Comparison of ENCODE assay signal across 9 cellular contexts in genomic region chr1:9908846-9909221, GRCh38. TPM values are rescaled to one million over a fixed set of nuclear protein-coding genes. Genes with fewer than 3 reads are reported as not detected.
DNase-seq lines count a peak whose midpoint lies in the region; ATAC-seq, FAIRE-seq and TF ChIP-seq lines count a peak whose summit lies in the region.
"Had no signal": no experiment of that assay in that cellular context is flagged by ENCODE, and none has a peak within 500 bp of the region (broad histone marks: within the 10 kb centered on the region; RNA-seq: fewer than 3 reads in every experiment).

No MANE protein-coding gene starts in this region.

- 0% methylated on average over 3 of the region's 4 CpGs for WGBS in HepG2 (ENCODE audit: low lambda C conversion rate)
- 83% methylated on average over 1 of the region's 4 CpGs for WGBS in right lobe of liver (ENCODE audit: insufficient coverage, low coverage, low lambda C conversion rate, missing lambda C conversion rate)

- DNase-seq in HepG2 (ENCODE audit: low spot score) (peak; percentile 49), right lobe of liver (no peak), brain microvascular endothelial cell (no peak), A172 (ENCODE audit: low spot score) (no peak), NOMO-1 (lab: John Stamatoyannopoulos, UW; ENCODE audit: unreplicated experiment in 2 of 2) (no peak), BE2C (no peak), RKO (ENCODE audit: low spot score) (no peak)
- DNase-seq: SW 1271 had no signal

- TSS peak; percentile 51 for BruUV-seq in HepG2 (replicated peaks; lab: Mats Ljungman, UMichigan)

- ATAC-seq in HepG2 (no peak), right lobe of liver (no peak)

- H3K36me3 ChIP-seq in HepG2 (replicated peaks in 1 of 2; ENCODE audit: control insufficient read depth in 1 of 2, insufficient read depth in 2 of 2, low read length in 2 of 2) (no peaks in the 10 kb centered on the region; a peak in 1 of 5 replicates), right lobe of liver (no peaks in the 10 kb centered on the region), brain microvascular endothelial cell (replicated peaks) (no peaks in the 10 kb centered on the region), mucosa of rectum (ENCODE audit: control insufficient read depth in 2 of 2, insufficient read depth in 2 of 2, low read length in 2 of 2) (no peaks in the 10 kb centered on the region), BE2C (no peaks in the 10 kb centered on the region)

- peak overlapping the region; percentile 84 for H3K9ac ChIP-seq in HepG2 (ENCODE audit: insufficient read depth, low read depth, low read length)
- H3K9ac ChIP-seq in mucosa of rectum (ENCODE audit: low read depth in 1 of 2, low read length in 2 of 2) = peak overlapping the region in 1 of 2 donors; percentile 77

- TF ChIP-seq CTCF in HepG2 (CRISPR knock-in tag; IDR thresholded peaks at IDR 0.05) (no peak), right lobe of liver (IDR thresholded peaks at IDR 0.05) (no peak), brain microvascular endothelial cell (IDR thresholded peaks at IDR 0.05; ENCODE audit: low read depth, low read length, missing control alignments) (no peak), BE2C (IDR thresholded peaks at IDR 0.05; ENCODE audit: low read depth, low read length) (no peak)

- H3K27ac ChIP-seq in HepG2 (ENCODE audit: extremely low read length, insufficient read depth, low read length) (peak overlapping the region; percentile 66), right lobe of liver (no peak overlapping the region), brain microvascular endothelial cell (no peak overlapping the region), mucosa of rectum (ENCODE audit: low read depth in 2 of 2, low read length in 2 of 2) (peak overlapping the region in 1 of 2 donors; percentile 60)

- H2AFZ ChIP-seq in HepG2 (ENCODE audit: low read length) = no peak overlapping the region

- TF ChIP-seq EP300 in HepG2 (IDR thresholded peaks at IDR 0.05; ENCODE audit: low read depth in 2 of 2, low read length in 2 of 2) (no peak), HepG2 (CRISPR knock-in tag; IDR thresholded peaks at IDR 0.05; ENCODE audit: borderline replicate concordance) (no peak)

- H4K20me1 ChIP-seq in HepG2 (ENCODE audit: insufficient read depth, low read length) = no peaks in the 10 kb centered on the region

- intact Hi-C loops in HepG2 (cut with micrococcal nuclease; ENCODE audit: unreplicated experiment) (loop anchor here (2.0 kb wide), 1 partner anchor 24 kb away; no protein-coding TSS in a partner anchor), right lobe of liver (cut with DNase I) (no loop called here)

- H3K79me2 ChIP-seq in HepG2 (ENCODE audit: insufficient read depth, low read length) = peaks cover 50% of the 10 kb centered on the region

- no peak for TF ChIP-seq RAD21 in HepG2 (CRISPR knock-in tag; IDR thresholded peaks at IDR 0.05)

- peak; percentile 39 for FAIRE-seq in HepG2 (lab: Jason Lieb, UNC)

- H3K9me3 ChIP-seq in HepG2 (ENCODE audit: low read length) (no peaks in the 10 kb centered on the region), right lobe of liver (no peaks in the 10 kb centered on the region), mucosa of rectum (ENCODE audit: control insufficient read depth in 2 of 2, low read length in 2 of 2) (no peaks in the 10 kb centered on the region), BE2C (no peaks in the 10 kb centered on the region)

- TF ChIP-seq POLR2A in HepG2 (IDR thresholded peaks at IDR 0.05; ENCODE audit: insufficient read depth in 1 of 2, low read depth in 2 of 2, low read length in 2 of 2) = no peak
- no peak for TF ChIP-seq POLR2A in right lobe of liver (IDR thresholded peaks at IDR 0.05)

- in situ Hi-C loops in HepG2 (cut with HindIII; ENCODE audit: extremely low pct_ligation_motif_present, low pct_unique_long_range_greater_than_20kb) = no loop called here
- in situ Hi-C loops in brain microvascular endothelial cell (cut with HindIII; ENCODE audit: low pct_ligation_motif_present, low sequenced_read_pairs) = no loop called here

- peak overlapping the region; percentile 78 to 98 (median 82) for H3K4me3 ChIP-seq in HepG2 (replicated peaks in 1 of 3; ENCODE audit: insufficient read depth in 1 of 3, low read depth in 2 of 3, low read length in 3 of 3)
- H3K4me3 ChIP-seq in right lobe of liver = no peak overlapping the region
- H3K4me3 ChIP-seq in brain microvascular endothelial cell (ENCODE audit: low read depth, low read length) = peak overlapping the region; percentile 77
- H3K4me3 ChIP-seq in mucosa of rectum (ENCODE audit: low read length in 2 of 2) = peak overlapping the region; percentile 76 to 81
- no peak overlapping the region for H3K4me3 ChIP-seq in BE2C (ENCODE audit: low read depth, low read length)

- H3K4me1 ChIP-seq in HepG2 (ENCODE audit: insufficient read depth, low read length) = peaks cover 77% of the 10 kb centered on the region
- peaks cover 0 to 13% (median 3%) of the 10 kb centered on the region in 4 donors for H3K4me1 ChIP-seq in right lobe of liver
- peaks cover 21 to 26% of the 10 kb centered on the region in 2 donors for H3K4me1 ChIP-seq in mucosa of rectum (ENCODE audit: control insufficient read depth in 2 of 2, insufficient read depth in 2 of 2, low read length in 2 of 2)
- H3K4me1 ChIP-seq in BE2C = no peaks in the 10 kb centered on the region

- CTCF ChIA-PET in HepG2 (lab: Yijun Ruan, JAX; ENCODE audit: low intra/inter-chr PET ratio, low total read pairs) = no interaction called here

- no peaks in the 10 kb centered on the region; a peak in 1 of 5 replicates for H3K27me3 ChIP-seq in HepG2 (ENCODE audit: control insufficient read depth in 1 of 2, insufficient read depth in 2 of 2, low read length in 2 of 2)
- no peaks in the 10 kb centered on the region for H3K27me3 ChIP-seq in right lobe of liver
- no peaks in the 10 kb centered on the region for H3K27me3 ChIP-seq in brain microvascular endothelial cell (replicated peaks)
- no peaks in the 10 kb centered on the region for H3K27me3 ChIP-seq in mucosa of rectum (ENCODE audit: control insufficient read depth in 2 of 2, insufficient read depth in 2 of 2, low read length in 2 of 2)
- no peaks in the 10 kb centered on the region for H3K27me3 ChIP-seq in BE2C

- POLR2A ChIA-PET in HepG2 (lab: Yijun Ruan, JAX) = interaction anchor here (1.0 to 1.8 kb wide), 4 partner anchors 21 to 34 kb away, joined by 3 read pairs; partner anchors contain the start of genes LZIC and NMNAT1

- H3K4me2 ChIP-seq in HepG2 (ENCODE audit: low read depth, low read length) = peak overlapping the region; percentile 87

RNA-seq across cellular contexts. Expression of gene CTNNBIP1, which starts 1.2 kb away (rescaled TPM):
- 67.0 and 71.7 TPM in 2 replicates for total RNA-seq in HepG2 (2016; rRNA removed; fragmentation: Illumina TruSeq; extraction: Trizol)
- total RNA-seq in HepG2 (2016; cell fraction: cytosol; rRNA removed; fragmentation: Illumina TruSeq; extraction: Trizol; ENCODE audit: low read depth) = 112 and 131 TPM in 2 replicates
- 54.5 and 70.6 TPM in 2 replicates for total RNA-seq in HepG2 (2016; cell fraction: insoluble cytoplasmic fraction; rRNA removed; fragmentation: Illumina TruSeq; extraction: Trizol)
- total RNA-seq in HepG2 (2016; cell fraction: membrane; rRNA removed; fragmentation: Illumina TruSeq; extraction: Trizol) = 130 and 149 TPM in 2 replicates
- total RNA-seq in HepG2 (2016; cell fraction: nucleus; rRNA removed; fragmentation: Illumina TruSeq; extraction: Trizol) = 21.2 and 22.7 TPM in 2 replicates
- 83.0 and 83.1 TPM in 2 replicates for polyA plus RNA-seq in HepG2 (2011; rRNA removed)
- polyA plus RNA-seq in HepG2 (2011; cell fraction: cytosol; rRNA removed) = 57.2 and 76.8 TPM in 2 replicates
- polyA plus RNA-seq in HepG2 (2011; cell fraction: nucleus; rRNA removed) = 32.2 and 32.4 TPM in 2 replicates
- polyA plus RNA-seq in HepG2 (2012) = 26.8 and 39.9 TPM in 2 replicates
- polyA plus RNA-seq in HepG2 (2016; cell fraction: cytosol; fragmentation: Illumina TruSeq; extraction: Trizol; ENCODE audit: low read depth) = 182 and 242 TPM in 2 replicates
- polyA plus RNA-seq in HepG2 (2016; cell fraction: insoluble cytoplasmic fraction; fragmentation: Illumina TruSeq; extraction: Trizol; ENCODE audit: low read depth) = 74.3 and 84.9 TPM in 2 replicates
- 169 and 203 TPM in 2 replicates for polyA plus RNA-seq in HepG2 (2016; cell fraction: membrane; fragmentation: Illumina TruSeq; extraction: Trizol; ENCODE audit: low read depth)
- 49.9 and 56.8 TPM in 2 replicates for polyA plus RNA-seq in HepG2 (2016; cell fraction: nucleus; fragmentation: Illumina TruSeq; extraction: Trizol; ENCODE audit: insufficient read depth, low read depth)
- polyA minus RNA-seq in HepG2 (2011; rRNA and poly(A)+ RNA removed; ENCODE audit: low replicate concordance) = 5.8 and 84.0 TPM in 2 replicates
- 49.7 and 52.8 TPM in 2 replicates for polyA minus RNA-seq in HepG2 (2011; cell fraction: cytosol; rRNA and poly(A)+ RNA removed)
- polyA minus RNA-seq in HepG2 (2011; cell fraction: nucleus; rRNA and poly(A)+ RNA removed) = 11.7 and 12.0 TPM in 2 replicates
- total RNA-seq in right lobe of liver = 10 to 100 TPM in 3 of 6 experiments, 1 to 10 TPM in 3; 8.0 to 19.2 (median 10.0) TPM
- total RNA-seq in A172 (2014; rRNA removed; shearing (Covaris generic)) = 8.0 and 18.0 TPM in 2 replicates
- 0.68 TPM for polyA plus RNA-seq in BE2C (2012; ENCODE audit: insufficient read depth, insufficient read length, low read depth)

RNA-seq across cellular contexts. Expression of gene LZIC, which starts 34.4 kb away (rescaled TPM):
- 71.8 and 119 TPM in 2 replicates for total RNA-seq in HepG2 (2016; rRNA removed; fragmentation: Illumina TruSeq; extraction: Trizol)
- total RNA-seq in HepG2 (2016; cell fraction: cytosol; rRNA removed; fragmentation: Illumina TruSeq; extraction: Trizol; ENCODE audit: low read depth) = 53.5 and 59.6 TPM in 2 replicates
- 69.8 and 119 TPM in 2 replicates for total RNA-seq in HepG2 (2016; cell fraction: insoluble cytoplasmic fraction; rRNA removed; fragmentation: Illumina TruSeq; extraction: Trizol)
- total RNA-seq in HepG2 (2016; cell fraction: membrane; rRNA removed; fragmentation: Illumina TruSeq; extraction: Trizol) = 70.4 and 80.8 TPM in 2 replicates
- 28.4 and 29.3 TPM in 2 replicates for total RNA-seq in HepG2 (2016; cell fraction: nucleus; rRNA removed; fragmentation: Illumina TruSeq; extraction: Trizol)
- 17.2 and 25.2 TPM in 2 replicates for polyA plus RNA-seq in HepG2 (2011; rRNA removed)
- 9.2 and 15.1 TPM in 2 replicates for polyA plus RNA-seq in HepG2 (2011; cell fraction: cytosol; rRNA removed)
- 4.6 and 6.2 TPM in 2 replicates for polyA plus RNA-seq in HepG2 (2011; cell fraction: nucleus; rRNA removed)
- 33.4 and 46.4 TPM in 2 replicates for polyA plus RNA-seq in HepG2 (2012)
- polyA plus RNA-seq in HepG2 (2016; cell fraction: cytosol; fragmentation: Illumina TruSeq; extraction: Trizol; ENCODE audit: low read depth) = 40.3 and 68.0 TPM in 2 replicates
- polyA plus RNA-seq in HepG2 (2016; cell fraction: insoluble cytoplasmic fraction; fragmentation: Illumina TruSeq; extraction: Trizol; ENCODE audit: low read depth) = 101 and 109 TPM in 2 replicates
- polyA plus RNA-seq in HepG2 (2016; cell fraction: membrane; fragmentation: Illumina TruSeq; extraction: Trizol; ENCODE audit: low read depth) = 50.9 and 64.5 TPM in 2 replicates
- 41.7 and 43.7 TPM in 2 replicates for polyA plus RNA-seq in HepG2 (2016; cell fraction: nucleus; fragmentation: Illumina TruSeq; extraction: Trizol; ENCODE audit: insufficient read depth, low read depth)
- polyA minus RNA-seq in HepG2 (2011; rRNA and poly(A)+ RNA removed; ENCODE audit: low replicate concordance) = 7.7 and 9.9 TPM in 2 replicates
- 17.2 and 17.4 TPM in 2 replicates for polyA minus RNA-seq in HepG2 (2011; cell fraction: cytosol; rRNA and poly(A)+ RNA removed)
- 12.1 and 14.7 TPM in 2 replicates for polyA minus RNA-seq in HepG2 (2011; cell fraction: nucleus; rRNA and poly(A)+ RNA removed)
- 10 to 100 TPM; 10.6 to 18.5 (median 15.9) TPM for total RNA-seq in right lobe of liver
- 22.1 and 27.5 TPM in 2 replicates for total RNA-seq in A172 (2014; rRNA removed; shearing (Covaris generic))
- polyA plus RNA-seq in BE2C (2012; ENCODE audit: insufficient read depth, insufficient read length, low read depth) = 11.1 TPM

RNA-seq across cellular contexts. Expression of gene NMNAT1, which starts 34.4 kb away (rescaled TPM):
- total RNA-seq in HepG2 (2016; rRNA removed; fragmentation: Illumina TruSeq; extraction: Trizol) = 12.2 and 14.5 TPM in 2 replicates
- total RNA-seq in HepG2 (2016; cell fraction: cytosol; rRNA removed; fragmentation: Illumina TruSeq; extraction: Trizol; ENCODE audit: low read depth) = 6.7 and 7.9 TPM in 2 replicates
- 12.6 and 15.6 TPM in 2 replicates for total RNA-seq in HepG2 (2016; cell fraction: insoluble cytoplasmic fraction; rRNA removed; fragmentation: Illumina TruSeq; extraction: Trizol)
- 7.0 and 8.2 TPM in 2 replicates for total RNA-seq in HepG2 (2016; cell fraction: membrane; rRNA removed; fragmentation: Illumina TruSeq; extraction: Trizol)
- 6.1 and 8.7 TPM in 2 replicates for total RNA-seq in HepG2 (2016; cell fraction: nucleus; rRNA removed; fragmentation: Illumina TruSeq; extraction: Trizol)
- 5.4 and 5.6 TPM in 2 replicates for polyA plus RNA-seq in HepG2 (2011; rRNA removed)
- polyA plus RNA-seq in HepG2 (2011; cell fraction: cytosol; rRNA removed) = 3.9 and 4.7 TPM in 2 replicates
- 2.7 and 2.9 TPM in 2 replicates for polyA plus RNA-seq in HepG2 (2011; cell fraction: nucleus; rRNA removed)
- 5.8 and 11.4 TPM in 2 replicates for polyA plus RNA-seq in HepG2 (2012)
- 1.5 and 1.8 TPM in 2 replicates for polyA plus RNA-seq in HepG2 (2016; cell fraction: cytosol; fragmentation: Illumina TruSeq; extraction: Trizol; ENCODE audit: low read depth)
- polyA plus RNA-seq in HepG2 (2016; cell fraction: insoluble cytoplasmic fraction; fragmentation: Illumina TruSeq; extraction: Trizol; ENCODE audit: low read depth) = 9.4 and 9.5 TPM in 2 replicates
- 2.7 and 3.0 TPM in 2 replicates for polyA plus RNA-seq in HepG2 (2016; cell fraction: membrane; fragmentation: Illumina TruSeq; extraction: Trizol; ENCODE audit: low read depth)
- polyA plus RNA-seq in HepG2 (2016; cell fraction: nucleus; fragmentation: Illumina TruSeq; extraction: Trizol; ENCODE audit: insufficient read depth, low read depth) = 7.0 and 7.5 TPM in 2 replicates
- polyA minus RNA-seq in HepG2 (2011; rRNA and poly(A)+ RNA removed; ENCODE audit: low replicate concordance) = 9.3 and 11.0 TPM in 2 replicates
- polyA minus RNA-seq in HepG2 (2011; cell fraction: cytosol; rRNA and poly(A)+ RNA removed) = 4.8 and 5.8 TPM in 2 replicates
- 10.2 and 12.2 TPM in 2 replicates for polyA minus RNA-seq in HepG2 (2011; cell fraction: nucleus; rRNA and poly(A)+ RNA removed)
- 1 to 10 TPM; 5.3 to 8.8 (median 7.6) TPM for total RNA-seq in right lobe of liver
- total RNA-seq in A172 (2014; rRNA removed; shearing (Covaris generic)) = 3.0 and 4.4 TPM in 2 replicates
- polyA plus RNA-seq in BE2C (2012; ENCODE audit: insufficient read depth, insufficient read length, low read depth) = 3.5 TPM

Comparison
In these comparisons a context has a peak if more than half of its experiments do, and no peak if none do; other contexts are left out.
1. H3K4me3 ChIP-seq: peak in HepG2 (3 of 3), brain microvascular endothelial cell (single experiment) and mucosa of rectum (2 of 2); none in right lobe of liver (0 of 3) and BE2C (single experiment).